Comparison of ENCODE assay signal across 8 cellular contexts in the genomic region with DNA sequence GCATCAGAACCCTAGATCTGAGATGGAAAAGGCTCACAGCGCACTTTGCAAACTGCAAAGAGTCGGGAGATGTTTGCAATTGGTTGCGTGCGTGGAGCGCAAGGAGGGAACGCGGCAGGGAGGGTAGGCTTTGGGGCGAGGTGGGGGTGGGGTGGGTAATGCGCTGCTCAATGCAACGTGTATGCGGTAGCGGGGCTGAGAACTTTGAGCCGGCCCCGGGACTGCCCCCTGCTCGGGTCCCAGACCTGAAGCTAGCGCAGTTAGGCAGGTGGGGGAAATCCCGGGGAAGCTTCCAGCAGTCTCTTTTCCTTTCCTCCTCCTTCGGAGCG. TPM values are rescaled to one million over a fixed set of nuclear protein-coding genes. Genes with fewer than 3 reads are reported as not detected.
A peak's percentile ranks its signal among the peaks of the same experiment; 100 is the strongest.
DNase-seq lines count a peak whose midpoint lies in the region; ATAC-seq, FAIRE-seq and TF ChIP-seq lines count a peak whose summit lies in the region.

No MANE protein-coding gene starts in this region.

- POLR2A ChIA-PET in WTC11 (lab: Charles Lee) = interaction anchor here (0.9 to 2.6 kb wide), 7 partner anchors 10 to 224 kb away, joined by 3 to 12 read pairs (median 4); partner anchors contain the start of gene QPCTL

- CTCF ChIA-PET in WTC11 (lab: Charles Lee) = interaction anchor here (1.1 to 5.0 kb wide), 8 partner anchors 11 to 302 kb away, joined by 4 to 105 read pairs (median 10); no protein-coding TSS in a partner anchor

- no peak for TF ChIP-seq POLR2A in GM12892 (IDR thresholded peaks at IDR 0.05; ENCODE audit: low read depth, low read length)

- DNase-seq in WTC11 (ENCODE audit: low spot score) = no peak
- DNase-seq in germinal center (ENCODE audit: low spot score) = peak; percentile 69
- DNase-seq in retinal pigment epithelial cell (ENCODE audit: low read depth) = no peak
- no peak for DNase-seq in AML-193 (lab: John Stamatoyannopoulos, UW)
- no peak for DNase-seq in NCI-H524 treated with DMSO at 0.1 percent for 48 hours (lab: John Stamatoyannopoulos, UW)
- DNase-seq in GM12892 (ENCODE audit: insufficient read length) = no peak

- H3K27me3 Mint-ChIP-seq in WTC11 (ENCODE audit: low read depth) = peaks cover 81% of the 10 kb centered on the region

- H3K27ac Mint-ChIP-seq in WTC11 = peak overlapping the region; percentile 72; the same call in 1 of the 2 replicates

- H3K9me3 Mint-ChIP-seq in WTC11 = no peaks in the 10 kb centered on the region

- H3K4me3 Mint-ChIP-seq in WTC11 = peak overlapping the region; percentile 87

- H3K4me1 Mint-ChIP-seq in WTC11 = peaks cover 27% of the 10 kb centered on the region

- TF ChIP-seq CTCF in WTC11 (IDR thresholded peaks at IDR 0.05) (no peak), retinal pigment epithelial cell (conservative IDR thresholded peaks at IDR 0.05; ENCODE audit: low read depth, low read length) (no peak)

- H3K4me3 ChIP-seq in retinal pigment epithelial cell (ENCODE audit: low read length) = peak overlapping the region; percentile 98

- no peak for FAIRE-seq in GM12892 (lab: Jason Lieb, UNC)

- no peaks in the 10 kb centered on the region for H3K36me3 Mint-ChIP-seq in WTC11

- ATAC-seq in GM19023 (IDR thresholded peaks at IDR 0.05; ENCODE audit: unreplicated experiment) (peak; percentile 20), HG03095 (IDR thresholded peaks at IDR 0.05; ENCODE audit: unreplicated experiment) (peak; percentile 13), WTC11 (peak; percentile 11)

TF ChIP-seq in WTC11, 78 proteins besides CTCF, POLR2A, EP300 and RAD21:
- TF ChIP-seq CREM (CRISPR knock-in tag; IDR thresholded peaks at IDR 0.05) (no peak), MYBL2 (CRISPR knock-in tag; IDR thresholded peaks at IDR 0.05) (no peak), E2F4 (CRISPR knock-in tag; IDR thresholded peaks at IDR 0.05; ENCODE audit: borderline replicate concordance, low read depth) (no peak), KAT7 (CRISPR knock-in tag; IDR thresholded peaks at IDR 0.05; ENCODE audit: borderline replicate concordance) (no peak), EMX1 (CRISPR knock-in tag; IDR thresholded peaks at IDR 0.05) (no peak), ZNF232 (CRISPR knock-in tag; IDR thresholded peaks at IDR 0.05) (no peak), ZNF219 (CRISPR knock-in tag; IDR thresholded peaks at IDR 0.05; ENCODE audit: borderline replicate concordance) (no peak), HMGXB4 (CRISPR knock-in tag; IDR thresholded peaks at IDR 0.05) (no peak), GABPB1 (CRISPR knock-in tag; IDR thresholded peaks at IDR 0.05) (no peak), RELA (CRISPR knock-in tag; IDR thresholded peaks at IDR 0.05; ENCODE audit: borderline replicate concordance) (no peak), ZBTB21 (CRISPR knock-in tag; IDR thresholded peaks at IDR 0.05; ENCODE audit: borderline replicate concordance) (no peak), CREB1 (CRISPR knock-in tag; IDR thresholded peaks at IDR 0.05) (no peak), FOXP1 (CRISPR knock-in tag; IDR thresholded peaks at IDR 0.05; ENCODE audit: borderline replicate concordance) (no peak), SMAD3 (CRISPR knock-in tag; IDR thresholded peaks at IDR 0.05; ENCODE audit: borderline replicate concordance) (no peak), FOXP4 (CRISPR knock-in tag; IDR thresholded peaks at IDR 0.05) (no peak), PRDM15 (CRISPR knock-in tag; IDR thresholded peaks at IDR 0.05) (no peak)
- TF ChIP-seq, protein P1, sequence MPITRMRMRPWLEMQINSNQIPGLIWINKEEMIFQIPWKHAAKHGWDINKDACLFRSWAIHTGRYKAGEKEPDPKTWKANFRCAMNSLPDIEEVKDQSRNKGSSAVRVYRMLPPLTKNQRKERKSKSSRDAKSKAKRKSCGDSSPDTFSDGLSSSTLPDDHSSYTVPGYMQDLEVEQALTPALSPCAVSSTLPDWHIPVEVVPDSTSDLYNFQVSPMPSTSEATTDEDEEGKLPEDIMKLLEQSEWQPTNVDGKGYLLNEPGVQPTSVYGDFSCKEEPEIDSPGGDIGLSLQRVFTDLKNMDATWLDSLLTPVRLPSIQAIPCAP (CRISPR knock-in tag; IDR thresholded peaks at IDR 0.05) = no peak
- TF ChIP-seq, protein P2, sequence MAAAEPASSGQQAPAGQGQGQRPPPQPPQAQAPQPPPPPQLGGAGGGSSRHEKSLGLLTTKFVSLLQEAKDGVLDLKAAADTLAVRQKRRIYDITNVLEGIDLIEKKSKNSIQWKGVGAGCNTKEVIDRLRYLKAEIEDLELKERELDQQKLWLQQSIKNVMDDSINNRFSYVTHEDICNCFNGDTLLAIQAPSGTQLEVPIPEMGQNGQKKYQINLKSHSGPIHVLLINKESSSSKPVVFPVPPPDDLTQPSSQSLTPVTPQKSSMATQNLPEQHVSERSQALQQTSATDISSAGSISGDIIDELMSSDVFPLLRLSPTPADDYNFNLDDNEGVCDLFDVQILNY (CRISPR knock-in tag; IDR thresholded peaks at IDR 0.05) = no peak

RNA-seq across cellular contexts. Expression of gene FOSB, which starts 1.0 kb away (rescaled TPM):
- 2.3 to 7.2 TPM (median 5.4 TPM) in 3 replicates for total RNA-seq in WTC11 (2021)
- 1.1 TPM for polyA plus RNA-seq in GM12892 (2012; ENCODE audit: missing spikeins)

RNA-seq across cellular contexts. Expression of gene RTN2, which starts 28.1 kb away (rescaled TPM):
- total RNA-seq in WTC11 (2021) = 25.1 to 27.8 TPM (median 27.4 TPM) in 3 replicates
- polyA plus RNA-seq in GM12892 (2012; ENCODE audit: missing spikeins) = 5.9 TPM

RNA-seq across cellular contexts. Expression of gene PPM1N, which starts 29.5 kb away (rescaled TPM):
- 10.3 to 15.1 TPM (median 14.2 TPM) in 3 replicates for total RNA-seq in WTC11 (2021)
- polyA plus RNA-seq in GM12892 (2012; ENCODE audit: missing spikeins) = 3.5 TPM

RNA-seq across cellular contexts. Expression of gene VASP, which starts 38.5 kb away (rescaled TPM):
- total RNA-seq in WTC11 (2021) = 143 to 146 TPM (median 144 TPM) in 3 replicates
- 85.7 TPM for polyA plus RNA-seq in GM12892 (2012; ENCODE audit: missing spikeins)

RNA-seq across cellular contexts. Expression of gene ERCC1, which starts 45.0 kb away (rescaled TPM):
- 43.7 to 60.6 TPM (median 60.1 TPM) in 3 replicates for total RNA-seq in WTC11 (2021)
- 39.3 TPM for polyA plus RNA-seq in GM12892 (2012; ENCODE audit: missing spikeins)
